In the genomic region with DNA sequence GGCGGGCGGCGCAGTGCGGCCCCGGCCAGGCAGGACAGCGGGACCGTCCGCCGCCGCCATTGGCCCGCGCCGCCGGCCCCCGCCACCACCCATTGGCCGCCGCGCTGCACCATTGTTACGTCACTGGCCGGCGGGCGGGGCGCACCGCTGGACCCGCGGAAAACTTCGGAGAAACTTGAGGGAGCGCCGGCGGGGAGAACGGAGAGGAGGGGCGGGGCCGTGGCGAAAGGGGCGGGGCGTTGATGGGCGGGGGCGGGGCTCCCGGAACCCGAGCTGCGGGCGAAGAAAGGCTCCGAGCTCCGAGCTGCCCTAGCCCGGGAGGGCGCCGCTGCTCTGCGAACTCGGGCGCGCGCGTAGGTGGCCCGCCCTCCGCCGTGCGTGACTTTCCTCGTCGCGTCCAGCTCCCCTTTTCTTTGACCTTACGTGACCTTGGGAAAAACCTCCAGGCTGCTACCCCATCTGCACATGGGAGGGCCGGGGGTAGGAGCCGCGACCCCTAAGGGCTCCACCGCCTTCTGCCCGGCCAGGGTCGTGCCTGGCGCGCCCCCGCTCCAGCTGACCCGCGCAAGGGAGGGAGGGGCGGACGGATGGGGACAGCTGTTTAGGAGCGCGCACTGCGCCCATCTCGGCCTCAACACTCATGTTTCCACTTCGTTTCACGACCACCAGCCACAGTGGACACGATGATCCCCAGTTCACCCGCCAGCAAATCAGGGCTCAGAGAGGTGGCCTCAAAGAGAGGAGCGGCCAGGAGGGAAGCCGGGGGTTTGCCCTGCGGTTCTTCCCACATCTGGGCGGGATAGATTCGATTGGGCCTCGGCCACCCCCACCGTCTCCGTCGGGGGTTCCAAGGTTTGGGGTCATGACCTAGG, we compare ENCODE assay signal across 1 cellular context.
TF ChIP-seq lines count a peak whose summit lies in the region.

A gene with protein sequence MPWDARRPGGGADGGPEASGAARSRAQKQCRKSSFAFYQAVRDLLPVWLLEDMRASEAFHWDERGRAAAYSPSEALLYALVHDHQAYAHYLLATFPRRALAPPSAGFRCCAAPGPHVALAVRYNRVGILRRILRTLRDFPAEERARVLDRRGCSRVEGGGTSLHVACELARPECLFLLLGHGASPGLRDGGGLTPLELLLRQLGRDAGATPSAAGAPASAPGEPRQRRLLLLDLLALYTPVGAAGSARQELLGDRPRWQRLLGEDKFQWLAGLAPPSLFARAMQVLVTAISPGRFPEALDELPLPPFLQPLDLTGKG (minus strand): TSS at position 33 of the 872 bp plus-strand sequence. CDS start 1,887 bp downstream, outside the sequence.

TF ChIP-seq in HEK293, 187 proteins besides CTCF, POLR2A, EP300 and RAD21 (continued from another document and continues in another):
- TF ChIP-seq, protein P1, sequence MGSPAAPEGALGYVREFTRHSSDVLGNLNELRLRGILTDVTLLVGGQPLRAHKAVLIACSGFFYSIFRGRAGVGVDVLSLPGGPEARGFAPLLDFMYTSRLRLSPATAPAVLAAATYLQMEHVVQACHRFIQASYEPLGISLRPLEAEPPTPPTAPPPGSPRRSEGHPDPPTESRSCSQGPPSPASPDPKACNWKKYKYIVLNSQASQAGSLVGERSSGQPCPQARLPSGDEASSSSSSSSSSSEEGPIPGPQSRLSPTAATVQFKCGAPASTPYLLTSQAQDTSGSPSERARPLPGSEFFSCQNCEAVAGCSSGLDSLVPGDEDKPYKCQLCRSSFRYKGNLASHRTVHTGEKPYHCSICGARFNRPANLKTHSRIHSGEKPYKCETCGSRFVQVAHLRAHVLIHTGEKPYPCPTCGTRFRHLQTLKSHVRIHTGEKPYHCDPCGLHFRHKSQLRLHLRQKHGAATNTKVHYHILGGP (tag by site-specific recombination; IDR thresholded peaks at IDR 0.05): no peak
- no peak for TF ChIP-seq ZNF521 (tag by site-specific recombination; IDR thresholded peaks at IDR 0.05)
- TF ChIP-seq GFI1B (tag by site-specific recombination; IDR thresholded peaks at IDR 0.05): no peak
- no peak for TF ChIP-seq HOXC10 (CRISPR knock-in tag; IDR thresholded peaks at IDR 0.05)
- TF ChIP-seq, protein P2, sequence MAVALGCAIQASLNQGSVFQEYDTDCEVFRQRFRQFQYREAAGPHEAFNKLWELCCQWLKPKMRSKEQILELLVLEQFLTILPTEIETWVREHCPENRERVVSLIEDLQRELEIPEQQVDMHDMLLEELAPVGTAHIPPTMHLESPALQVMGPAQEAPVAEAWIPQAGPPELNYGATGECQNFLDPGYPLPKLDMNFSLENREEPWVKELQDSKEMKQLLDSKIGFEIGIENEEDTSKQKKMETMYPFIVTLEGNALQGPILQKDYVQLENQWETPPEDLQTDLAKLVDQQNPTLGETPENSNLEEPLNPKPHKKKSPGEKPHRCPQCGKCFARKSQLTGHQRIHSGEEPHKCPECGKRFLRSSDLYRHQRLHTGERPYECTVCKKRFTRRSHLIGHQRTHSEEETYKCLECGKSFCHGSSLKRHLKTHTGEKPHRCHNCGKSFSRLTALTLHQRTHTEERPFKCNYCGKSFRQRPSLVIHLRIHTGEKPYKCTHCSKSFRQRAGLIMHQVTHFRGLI (tag by site-specific recombination; IDR thresholded peaks at IDR 0.05): no peak
- TF ChIP-seq ZNF146 (tag by site-specific recombination; IDR thresholded peaks at IDR 0.05): no peak
- TF ChIP-seq ZNF24 (tag by site-specific recombination; IDR thresholded peaks at IDR 0.05): no peak
- TF ChIP-seq, protein P3, sequence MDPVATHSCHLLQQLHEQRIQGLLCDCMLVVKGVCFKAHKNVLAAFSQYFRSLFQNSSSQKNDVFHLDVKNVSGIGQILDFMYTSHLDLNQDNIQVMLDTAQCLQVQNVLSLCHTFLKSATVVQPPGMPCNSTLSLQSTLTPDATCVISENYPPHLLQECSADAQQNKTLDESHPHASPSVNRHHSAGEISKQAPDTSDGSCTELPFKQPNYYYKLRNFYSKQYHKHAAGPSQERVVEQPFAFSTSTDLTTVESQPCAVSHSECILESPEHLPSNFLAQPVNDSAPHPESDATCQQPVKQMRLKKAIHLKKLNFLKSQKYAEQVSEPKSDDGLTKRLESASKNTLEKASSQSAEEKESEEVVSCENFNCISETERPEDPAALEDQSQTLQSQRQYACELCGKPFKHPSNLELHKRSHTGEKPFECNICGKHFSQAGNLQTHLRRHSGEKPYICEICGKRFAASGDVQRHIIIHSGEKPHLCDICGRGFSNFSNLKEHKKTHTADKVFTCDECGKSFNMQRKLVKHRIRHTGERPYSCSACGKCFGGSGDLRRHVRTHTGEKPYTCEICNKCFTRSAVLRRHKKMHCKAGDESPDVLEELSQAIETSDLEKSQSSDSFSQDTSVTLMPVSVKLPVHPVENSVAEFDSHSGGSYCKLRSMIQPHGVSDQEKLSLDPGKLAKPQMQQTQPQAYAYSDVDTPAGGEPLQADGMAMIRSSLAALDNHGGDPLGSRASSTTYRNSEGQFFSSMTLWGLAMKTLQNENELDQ (tag by site-specific recombination; IDR thresholded peaks at IDR 0.05; ENCODE audit: low read depth): no peak
- TF ChIP-seq, protein P4, sequence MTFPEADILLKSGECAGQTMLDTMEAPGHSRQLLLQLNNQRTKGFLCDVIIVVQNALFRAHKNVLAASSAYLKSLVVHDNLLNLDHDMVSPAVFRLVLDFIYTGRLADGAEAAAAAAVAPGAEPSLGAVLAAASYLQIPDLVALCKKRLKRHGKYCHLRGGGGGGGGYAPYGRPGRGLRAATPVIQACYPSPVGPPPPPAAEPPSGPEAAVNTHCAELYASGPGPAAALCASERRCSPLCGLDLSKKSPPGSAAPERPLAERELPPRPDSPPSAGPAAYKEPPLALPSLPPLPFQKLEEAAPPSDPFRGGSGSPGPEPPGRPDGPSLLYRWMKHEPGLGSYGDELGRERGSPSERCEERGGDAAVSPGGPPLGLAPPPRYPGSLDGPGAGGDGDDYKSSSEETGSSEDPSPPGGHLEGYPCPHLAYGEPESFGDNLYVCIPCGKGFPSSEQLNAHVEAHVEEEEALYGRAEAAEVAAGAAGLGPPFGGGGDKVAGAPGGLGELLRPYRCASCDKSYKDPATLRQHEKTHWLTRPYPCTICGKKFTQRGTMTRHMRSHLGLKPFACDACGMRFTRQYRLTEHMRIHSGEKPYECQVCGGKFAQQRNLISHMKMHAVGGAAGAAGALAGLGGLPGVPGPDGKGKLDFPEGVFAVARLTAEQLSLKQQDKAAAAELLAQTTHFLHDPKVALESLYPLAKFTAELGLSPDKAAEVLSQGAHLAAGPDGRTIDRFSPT (tag by site-specific recombination; IDR thresholded peaks at IDR 0.05): peak; percentile 59; the same call in 1 of the 2 replicates
- no peak for TF ChIP-seq ZFP69B (tag by site-specific recombination; IDR thresholded peaks at IDR 0.05)
- no peak for TF ChIP-seq ZNF16 (tag by site-specific recombination; IDR thresholded peaks at IDR 0.05; ENCODE audit: low read depth)
- no peak for TF ChIP-seq ZNF701 (tag by site-specific recombination; IDR thresholded peaks at IDR 0.05)
- TF ChIP-seq ZNF596 (tag by site-specific recombination; IDR thresholded peaks at IDR 0.05): no peak
- no peak for TF ChIP-seq ZNF174 (tag by site-specific recombination; IDR thresholded peaks at IDR 0.05)
- TF ChIP-seq ZBTB21 (tag by site-specific recombination; IDR thresholded peaks at IDR 0.05): no peak
- no peak for TF ChIP-seq ZNF239 (tag by site-specific recombination; IDR thresholded peaks at IDR 0.05)
- TF ChIP-seq ZNF433 (tag by site-specific recombination; IDR thresholded peaks at IDR 0.05; ENCODE audit: low read depth): no peak
- TF ChIP-seq ZNF558 (tag by site-specific recombination; IDR thresholded peaks at IDR 0.05): no peak
- TF ChIP-seq ZNF776 (tag by site-specific recombination; IDR thresholded peaks at IDR 0.05; ENCODE audit: borderline replicate concordance): no peak
- TF ChIP-seq GLI4 (tag by site-specific recombination; IDR thresholded peaks at IDR 0.05): no peak
- TF ChIP-seq ZNF792 (tag by site-specific recombination; IDR thresholded peaks at IDR 0.05): no peak
- TF ChIP-seq ZNF394 (tag by site-specific recombination; IDR thresholded peaks at IDR 0.05; ENCODE audit: borderline replicate concordance): no peak
- TF ChIP-seq OVOL3 (tag by site-specific recombination; IDR thresholded peaks at IDR 0.05): no peak
- TF ChIP-seq ZNF621 (tag by site-specific recombination; IDR thresholded peaks at IDR 0.05): no peak
- TF ChIP-seq ZNF19 (tag by site-specific recombination; IDR thresholded peaks at IDR 0.05; ENCODE audit: low read depth): no peak
- TF ChIP-seq ZNF211 (tag by site-specific recombination; IDR thresholded peaks at IDR 0.05; ENCODE audit: low read depth): no peak
- TF ChIP-seq ZNF350 (tag by site-specific recombination; IDR thresholded peaks at IDR 0.05): no peak
- TF ChIP-seq, protein P5, sequence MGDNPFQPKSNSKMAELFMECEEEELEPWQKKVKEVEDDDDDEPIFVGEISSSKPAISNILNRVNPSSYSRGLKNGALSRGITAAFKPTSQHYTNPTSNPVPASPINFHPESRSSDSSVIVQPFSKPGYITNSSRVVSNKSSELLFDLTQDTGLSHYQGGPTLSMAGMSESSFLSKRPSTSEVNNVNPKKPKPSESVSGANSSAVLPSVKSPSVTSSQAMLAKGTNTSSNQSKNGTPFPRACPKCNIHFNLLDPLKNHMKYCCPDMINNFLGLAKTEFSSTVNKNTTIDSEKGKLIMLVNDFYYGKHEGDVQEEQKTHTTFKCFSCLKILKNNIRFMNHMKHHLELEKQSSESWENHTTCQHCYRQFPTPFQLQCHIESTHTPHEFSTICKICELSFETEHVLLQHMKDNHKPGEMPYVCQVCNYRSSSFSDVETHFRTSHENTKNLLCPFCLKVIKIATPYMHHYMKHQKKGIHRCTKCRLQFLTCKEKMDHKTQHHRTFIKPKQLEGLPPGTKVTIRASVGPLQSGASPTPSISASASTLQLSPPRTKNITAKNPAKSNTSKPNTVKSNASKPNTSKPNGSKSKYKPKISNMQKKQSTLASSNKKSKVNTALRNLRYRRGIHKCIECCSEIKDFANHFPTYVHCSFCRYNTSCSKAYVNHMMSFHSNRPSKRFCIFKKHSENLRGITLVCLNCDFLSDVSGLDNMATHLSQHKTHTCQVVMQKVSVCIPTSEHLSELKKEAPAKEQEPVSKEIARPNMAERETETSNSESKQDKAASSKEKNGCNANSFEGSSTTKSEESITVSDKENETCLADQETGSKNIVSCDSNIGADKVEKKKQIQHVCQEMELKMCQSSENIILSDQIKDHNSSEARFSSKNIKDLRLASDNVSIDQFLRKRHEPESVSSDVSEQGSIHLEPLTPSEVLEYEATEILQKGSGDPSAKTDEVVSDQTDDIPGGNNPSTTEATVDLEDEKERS (tag by site-specific recombination; IDR thresholded peaks at IDR 0.05): no peak
- TF ChIP-seq ZFP3 (tag by site-specific recombination; IDR thresholded peaks at IDR 0.05; ENCODE audit: low read depth): no peak
- TF ChIP-seq, protein P6, sequence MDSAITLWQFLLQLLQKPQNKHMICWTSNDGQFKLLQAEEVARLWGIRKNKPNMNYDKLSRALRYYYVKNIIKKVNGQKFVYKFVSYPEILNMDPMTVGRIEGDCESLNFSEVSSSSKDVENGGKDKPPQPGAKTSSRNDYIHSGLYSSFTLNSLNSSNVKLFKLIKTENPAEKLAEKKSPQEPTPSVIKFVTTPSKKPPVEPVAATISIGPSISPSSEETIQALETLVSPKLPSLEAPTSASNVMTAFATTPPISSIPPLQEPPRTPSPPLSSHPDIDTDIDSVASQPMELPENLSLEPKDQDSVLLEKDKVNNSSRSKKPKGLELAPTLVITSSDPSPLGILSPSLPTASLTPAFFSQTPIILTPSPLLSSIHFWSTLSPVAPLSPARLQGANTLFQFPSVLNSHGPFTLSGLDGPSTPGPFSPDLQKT (IDR thresholded peaks at IDR 0.05; ENCODE audit: borderline replicate concordance, low read depth, low read length): no peak
- TF ChIP-seq ZBTB8A (tag by site-specific recombination; IDR thresholded peaks at IDR 0.05): peak; percentile 98
- TF ChIP-seq, protein P7, sequence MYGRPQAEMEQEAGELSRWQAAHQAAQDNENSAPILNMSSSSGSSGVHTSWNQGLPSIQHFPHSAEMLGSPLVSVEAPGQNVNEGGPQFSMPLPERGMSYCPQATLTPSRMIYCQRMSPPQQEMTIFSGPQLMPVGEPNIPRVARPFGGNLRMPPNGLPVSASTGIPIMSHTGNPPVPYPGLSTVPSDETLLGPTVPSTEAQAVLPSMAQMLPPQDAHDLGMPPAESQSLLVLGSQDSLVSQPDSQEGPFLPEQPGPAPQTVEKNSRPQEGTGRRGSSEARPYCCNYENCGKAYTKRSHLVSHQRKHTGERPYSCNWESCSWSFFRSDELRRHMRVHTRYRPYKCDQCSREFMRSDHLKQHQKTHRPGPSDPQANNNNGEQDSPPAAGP (tag by site-specific recombination; IDR thresholded peaks at IDR 0.05): 0 out of 2 replicates have a peak, but pooled peaks have one; percentile 12
- TF ChIP-seq ZNF664 (tag by site-specific recombination; IDR thresholded peaks at IDR 0.05): no peak
- no peak for TF ChIP-seq ZNF426 (tag by site-specific recombination; IDR thresholded peaks at IDR 0.05)
- TF ChIP-seq SP7 (tag by site-specific recombination; IDR thresholded peaks at IDR 0.05): 0 out of 2 replicates have a peak, but pooled peaks have one; percentile 22
- TF ChIP-seq ZFHX2 (tag by site-specific recombination; conservative IDR thresholded peaks at IDR 0.05): peak; percentile 89
- TF ChIP-seq ZNF623 (tag by site-specific recombination; IDR thresholded peaks at IDR 0.05): no peak
- TF ChIP-seq ZNF529 (tag by site-specific recombination; IDR thresholded peaks at IDR 0.05; ENCODE audit: insufficient replicate concordance): no peak
- TF ChIP-seq ZNF791 (tag by site-specific recombination; IDR thresholded peaks at IDR 0.05): no peak
- no peak for TF ChIP-seq HOXA7 (CRISPR knock-in tag; IDR thresholded peaks at IDR 0.05; ENCODE audit: borderline replicate concordance)
- TF ChIP-seq MYNN (tag by site-specific recombination; IDR thresholded peaks at IDR 0.05; ENCODE audit: borderline replicate concordance): no peak
- no peak for TF ChIP-seq ZNF292 (tag by site-specific recombination; IDR thresholded peaks at IDR 0.05; ENCODE audit: borderline replicate concordance, low read depth)
- TF ChIP-seq ZBTB1 (tag by site-specific recombination; IDR thresholded peaks at IDR 0.05): no peak
- TF ChIP-seq, protein P8, sequence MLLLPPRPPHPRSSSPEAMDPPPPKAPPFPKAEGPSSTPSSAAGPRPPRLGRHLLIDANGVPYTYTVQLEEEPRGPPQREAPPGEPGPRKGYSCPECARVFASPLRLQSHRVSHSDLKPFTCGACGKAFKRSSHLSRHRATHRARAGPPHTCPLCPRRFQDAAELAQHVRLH (tag by site-specific recombination; IDR thresholded peaks at IDR 0.05): no peak
- no peak for TF ChIP-seq ZNF707 (tag by site-specific recombination; IDR thresholded peaks at IDR 0.05)
- no peak for TF ChIP-seq ZNF423 (tag by site-specific recombination; IDR thresholded peaks at IDR 0.05)
- TF ChIP-seq ZNF391 (tag by site-specific recombination; IDR thresholded peaks at IDR 0.05; ENCODE audit: borderline replicate concordance, low read depth): peak; percentile 59; the same call in 1 of the 2 replicates
- TF ChIP-seq ZNF654 (tag by site-specific recombination; IDR thresholded peaks at IDR 0.05; ENCODE audit: low read depth): no peak
- no peak for TF ChIP-seq ZNF175 (tag by site-specific recombination; IDR thresholded peaks at IDR 0.05)
